ENCODE assay signal across 16 cellular contexts in the genomic region with DNA sequence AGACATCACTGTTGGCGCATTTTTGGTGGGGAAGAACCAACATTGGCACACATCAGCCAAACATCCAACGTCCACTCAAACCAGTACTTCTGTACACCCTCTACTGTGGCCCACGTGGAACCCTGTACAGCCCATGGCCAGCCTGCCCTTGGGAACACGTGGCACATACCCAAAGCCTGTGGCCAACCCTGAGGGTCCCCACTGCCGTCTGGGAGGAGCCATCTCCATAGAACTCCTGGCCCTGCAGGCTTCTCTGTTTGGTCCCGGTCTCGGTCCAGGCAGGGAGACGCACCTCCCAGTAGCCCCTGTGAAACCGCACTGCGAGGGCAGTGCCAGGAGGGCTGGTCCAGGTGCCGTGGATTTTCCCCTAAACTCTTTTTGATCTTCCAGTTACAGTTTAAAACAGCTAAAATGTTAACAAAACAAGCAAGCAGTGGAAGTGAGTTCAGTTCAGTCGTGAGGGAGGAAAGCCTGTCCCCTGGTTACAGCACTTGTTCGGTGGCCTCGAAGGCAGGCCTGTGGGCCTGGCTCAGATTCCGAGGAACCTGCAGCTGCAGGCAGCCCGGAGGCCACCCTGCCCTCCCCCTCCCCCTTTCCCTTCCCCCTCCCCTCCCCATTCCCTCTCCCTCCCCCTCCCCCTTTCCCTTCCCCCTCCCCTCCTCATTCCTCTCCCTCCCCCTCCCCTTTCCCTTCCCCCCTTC.
DNase-seq lines count a peak whose midpoint lies in the region; ATAC-seq, FAIRE-seq and TF ChIP-seq lines count a peak whose summit lies in the region.
"Had no signal": no experiment of that assay in that cellular context is flagged by ENCODE, and none has a peak within 500 bp of the region (broad histone marks: within the 10 kb centered on the region; RNA-seq: fewer than 3 reads in every experiment).

No MANE protein-coding gene starts in this region.

- H3K4me1 ChIP-seq in K562 (replicated peaks in 1 of 2; ENCODE audit: control insufficient read depth in 2 of 2, insufficient read depth in 2 of 2, low read length in 2 of 2) (no peaks in the 10 kb centered on the region), ovary (ENCODE audit: insufficient read depth) (no peaks in the 10 kb centered on the region), upper lobe of left lung (peaks cover 0 to 6% (median 2%) of the 10 kb centered on the region in 4 donors), prostate gland (replicated peaks) (no peaks in the 10 kb centered on the region)

- no peak for DNase-seq in K562 (ENCODE audit: extremely low read depth in 1 of 4, low spot score in 3 of 4)
- DNase-seq in left lobe of liver (ENCODE audit: low spot score), result peak; percentile 36
- DNase-seq in ovary, result peak in 3 of 5 donors; percentile 4 to 7 (median 4)
- DNase-seq in upper lobe of left lung, result peak; percentile 9 to 29
- no peak for DNase-seq in prostate gland (ENCODE audit: low spot score)
- no peak for DNase-seq in cerebellar nuclear complex (lab: John Stamatoyannopoulos, UW)
- no peak for DNase-seq in NCI-H446 treated with DMSO at 0.1 percent for 48 hours (lab: John Stamatoyannopoulos, UW)
- DNase-seq: CD8-positive, alpha-beta T cell; GF-D8; KG1; NCI-H1092; NCI-H345; NCI-H748 treated with DMSO at 0.1 percent for 48 hours; SHP77 had no signal

- no peaks in the 10 kb centered on the region for H4K20me1 ChIP-seq in K562 (replicated peaks; ENCODE audit: control insufficient read depth, insufficient read depth, low read length)

- H3K4me3 ChIP-seq in K562, result no peak overlapping the region
- H3K4me3 ChIP-seq in ovary, result no peak overlapping the region
- H3K4me3 ChIP-seq in upper lobe of left lung, result no peak overlapping the region
- no peak overlapping the region for H3K4me3 ChIP-seq in prostate gland
- H3K4me3 ChIP-seq: GM23338 had no signal

- H3K27me3 ChIP-seq in K562 (ENCODE audit: control insufficient read depth in 2 of 2, insufficient read depth in 2 of 2, low read length in 2 of 2), result peaks cover 6 to 29% of the 10 kb centered on the region in 2 experiments; a peak in 3 of 5 replicates
- no peaks in the 10 kb centered on the region for H3K27me3 ChIP-seq in ovary
- no peaks in the 10 kb centered on the region for H3K27me3 ChIP-seq in upper lobe of left lung
- H3K27me3 ChIP-seq in prostate gland (replicated peaks; ENCODE audit: insufficient read depth), result no peaks in the 10 kb centered on the region

- no peak overlapping the region for H2AFZ ChIP-seq in K562 (ENCODE audit: low read depth, low read length)

- in situ Hi-C loops in K562 (cut with MboI), result no loop called here

- no peaks in the 10 kb centered on the region for H3K9me1 ChIP-seq in K562 (ENCODE audit: control insufficient read depth, insufficient read depth, low read length)

- no peak overlapping the region for H3K4me2 ChIP-seq in K562 (ENCODE audit: insufficient read depth, low read length)
- H3K4me2 ChIP-seq: GM23338 had no signal

- WGBS in K562 (ENCODE audit: insufficient coverage, low coverage, missing lambda C conversion rate), result 0% methylated on average over 10 of the region's 16 CpGs
- WGBS in ovary, 3 donors, result 63 to 68% (median 67%) methylated on average over 16 of the region's 16 CpGs
- 85 to 93% methylated on average over 16 of the region's 16 CpGs for WGBS in upper lobe of left lung, 2 donors
- WGBS in prostate gland, result 64% methylated on average over 16 of the region's 16 CpGs

- H3K27ac ChIP-seq in K562 (ENCODE audit: extremely low read depth, low read depth, low read length) (no peak overlapping the region), ovary (no peak overlapping the region), upper lobe of left lung (no peak overlapping the region), prostate gland (no peak overlapping the region)
- H3K27ac ChIP-seq: HL-60 had no signal

- H3K79me2 ChIP-seq in K562 (ENCODE audit: control insufficient read depth, insufficient read depth, low read length), result no peaks in the 10 kb centered on the region

- H3K9me3 ChIP-seq in K562 (replicated peaks; ENCODE audit: control insufficient read depth, insufficient read depth, low read depth, low read length), result no peaks in the 10 kb centered on the region
- H3K9me3 ChIP-seq in ovary, result no peaks in the 10 kb centered on the region
- no peaks in the 10 kb centered on the region for H3K9me3 ChIP-seq in upper lobe of left lung
- H3K9me3 ChIP-seq in prostate gland, result no peaks in the 10 kb centered on the region

- TF ChIP-seq POLR2A in K562 (conservative IDR thresholded peaks at IDR 0.05) (no peak), ovary (IDR thresholded peaks at IDR 0.05) (no peak), upper lobe of left lung (IDR thresholded peaks at IDR 0.05) (no peak), prostate gland (IDR thresholded peaks at IDR 0.05) (no peak)

- POLR2A ChIA-PET in K562 (lab: Yijun Ruan, JAX), result no interaction called here

- TF ChIP-seq CTCF in K562 (IDR thresholded peaks at IDR 0.05 in 2 of 3, conservative IDR thresholded peaks at IDR 0.05 in 1 of 3; ENCODE audit: insufficient read depth in 2 of 3, low read depth in 1 of 3, low read length in 3 of 3) (no peak), ovary (IDR thresholded peaks at IDR 0.05) (no peak), upper lobe of left lung (IDR thresholded peaks at IDR 0.05) (no peak), prostate gland (IDR thresholded peaks at IDR 0.05) (no peak)

- CTCF ChIA-PET in K562 (lab: Yijun Ruan, JAX; ENCODE audit: low intra/inter-chr PET ratio), result no interaction called here

- ATAC-seq in K562 (no peak), left lobe of liver (no peak), upper lobe of left lung (ENCODE audit: low FRiP score in 2 of 2) (no peak)
- ATAC-seq: CD8-positive, alpha-beta T cell had no signal

- H3K9ac ChIP-seq in K562 (ENCODE audit: insufficient read depth in 1 of 2, low read depth in 2 of 2, low read length in 2 of 2), result no peak overlapping the region

- no TSS peak for BruUV-seq in K562 (replicated peaks; lab: Mats Ljungman, UMichigan)

- no peak for TF ChIP-seq EP300 in K562 (IDR thresholded peaks at IDR 0.05; ENCODE audit: low read length)
- no peak for TF ChIP-seq EP300 in ovary (IDR thresholded peaks at IDR 0.05)
- no peak for TF ChIP-seq EP300 in upper lobe of left lung (IDR thresholded peaks at IDR 0.05)

- intact Hi-C loops in K562 (cut with micrococcal nuclease), result no loop called here
- intact Hi-C loops in ovary (cut with DNase I), result no loop called here
- intact Hi-C loops in prostate gland (cut with DNase I), result no loop called here

- FAIRE-seq in K562 (lab: Jason Lieb, UNC), result no peak

- TF ChIP-seq RAD21 in K562 (CRISPR knock-in tag; conservative IDR thresholded peaks at IDR 0.05 in 1 of 2, IDR thresholded peaks at IDR 0.05 in 1 of 2), result no peak

- no peaks in the 10 kb centered on the region for H3K36me3 ChIP-seq in K562 (ENCODE audit: control insufficient read depth, insufficient read depth, low read length)
- H3K36me3 ChIP-seq in ovary, result no peaks in the 10 kb centered on the region
- no peaks in the 10 kb centered on the region for H3K36me3 ChIP-seq in upper lobe of left lung
- no peaks in the 10 kb centered on the region for H3K36me3 ChIP-seq in prostate gland

TF ChIP-seq in K562, 482 proteins besides CTCF, POLR2A, EP300 and RAD21:
- TF ChIP-seq ZFP1 (CRISPR knock-in tag; IDR thresholded peaks at IDR 0.05) (no peak), PCBP1 (IDR thresholded peaks at IDR 0.05; ENCODE audit: low read depth, low read length, poor library complexity, severe bottlenecking) (peak; percentile 83), CCNT2 (IDR thresholded peaks at IDR 0.05; ENCODE audit: borderline replicate concordance, extremely low read depth, insufficient read length, low read depth, low read length) (no peak), ZNF76 (CRISPR knock-in tag; IDR thresholded peaks at IDR 0.05; ENCODE audit: borderline replicate concordance) (no peak)
- TF ChIP-seq, protein P1, sequence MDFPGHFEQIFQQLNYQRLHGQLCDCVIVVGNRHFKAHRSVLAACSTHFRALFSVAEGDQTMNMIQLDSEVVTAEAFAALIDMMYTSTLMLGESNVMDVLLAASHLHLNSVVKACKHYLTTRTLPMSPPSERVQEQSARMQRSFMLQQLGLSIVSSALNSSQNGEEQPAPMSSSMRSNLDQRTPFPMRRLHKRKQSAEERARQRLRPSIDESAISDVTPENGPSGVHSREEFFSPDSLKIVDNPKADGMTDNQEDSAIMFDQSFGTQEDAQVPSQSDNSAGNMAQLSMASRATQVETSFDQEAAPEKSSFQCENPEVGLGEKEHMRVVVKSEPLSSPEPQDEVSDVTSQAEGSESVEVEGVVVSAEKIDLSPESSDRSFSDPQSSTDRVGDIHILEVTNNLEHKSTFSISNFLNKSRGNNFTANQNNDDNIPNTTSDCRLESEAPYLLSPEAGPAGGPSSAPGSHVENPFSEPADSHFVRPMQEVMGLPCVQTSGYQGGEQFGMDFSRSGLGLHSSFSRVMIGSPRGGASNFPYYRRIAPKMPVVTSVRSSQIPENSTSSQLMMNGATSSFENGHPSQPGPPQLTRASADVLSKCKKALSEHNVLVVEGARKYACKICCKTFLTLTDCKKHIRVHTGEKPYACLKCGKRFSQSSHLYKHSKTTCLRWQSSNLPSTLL (IDR thresholded peaks at IDR 0.05), result no peak
TF ChIP-seq in K562: peak in this region for 1.

Comparison
In these comparisons a context has a peak if more than half of its experiments do, and no peak if none do; other contexts are left out.
1. DNase-seq: peak in left lobe of liver (single experiment), ovary (3 of 5) and upper lobe of left lung (2 of 2); none in K562 (0 of 4), prostate gland (single experiment), cerebellar nuclear complex (0 of 2) and NCI-H446 treated with DMSO at 0.1 percent for 48 hours (single experiment).